ENCODE assay signal across 32 cellular contexts in the genomic region with DNA sequence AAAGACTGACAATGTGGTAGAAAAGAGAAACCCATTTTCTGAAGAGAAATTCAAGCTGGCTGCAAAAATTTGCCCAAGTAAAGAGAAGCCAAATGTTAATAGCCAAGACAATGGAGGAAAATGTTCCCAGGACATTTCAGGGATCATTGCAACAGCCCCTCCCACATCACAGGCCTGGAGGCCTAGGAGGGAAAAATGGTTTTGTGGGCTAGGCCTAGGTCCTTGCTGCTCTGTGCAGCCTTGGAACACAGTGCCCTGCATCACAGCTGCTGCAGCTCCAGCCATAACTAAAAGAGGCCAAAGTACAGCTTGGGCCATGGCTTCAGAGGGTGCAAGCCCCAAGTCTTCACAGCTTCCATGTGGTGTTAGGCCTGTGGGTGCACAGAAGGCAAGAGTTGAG.
"Had no signal": no experiment of that assay in that cellular context is flagged by ENCODE, and none has a peak within 500 bp of the region (broad histone marks: within the 10 kb centered on the region; RNA-seq: fewer than 3 reads in every experiment).

No MANE protein-coding gene starts in this region.

- H3K36me3 ChIP-seq: adrenal gland, ascending aorta, brain microvascular endothelial cell, breast epithelium, cardiac muscle cell had no signal

- H3K9me3 ChIP-seq: adrenal gland, ascending aorta had no signal

- DNase-seq: activated effector memory CD4-positive, alpha-beta T cell treated with anti-CD3 and anti-CD28 coated beads, Interleukin-2, amount 50 U/mL, for 16 hours; activated effector memory CD4-positive, alpha-beta T cell treated with Interleukin-2 at 50 U/mL for 16 hours; activated gamma-delta T cell; activated gamma-delta T cell treated with Interleukin-2 at 50 U/mL for 16 hours; activated naive CD4-positive, alpha-beta T cell; activated naive CD4-positive, alpha-beta T cell treated with anti-CD3 and anti-CD28 coated beads for 36 hours; activated naive CD4-positive, alpha-beta T cell treated with anti-CD3 and anti-CD28 coated beads, Interleukin-2, amount 10 ng/mL, durations not matched to agents 7 days and 5 days; activated naive CD4-positive, alpha-beta T cell treated with anti-CD3 and anti-CD28 coated beads, Interleukin-2, amount 50 U/mL, for 16 hours; activated naive CD4-positive, alpha-beta T cell treated with Interleukin-2 at 50 U/mL for 16 hours; activated naive CD8-positive, alpha-beta T cell treated with anti-CD3 and anti-CD28 coated beads for 36 hours; activated naive CD8-positive, alpha-beta T cell treated with anti-CD3 and anti-CD28 coated beads, Interleukin-2, amount 10 ng/mL, durations not matched to agents 7 days and 5 days; activated naive CD8-positive, alpha-beta T cell treated with anti-CD3 and anti-CD28 coated beads, Interleukin-2, amount 50 U/mL, for 24 hours; activated T-cell treated with anti-CD3 and anti-CD28 coated beads, Interleukin-2, amount 50 U/mL, for 1 hour; activated T-cell treated with anti-CD3 and anti-CD28 coated beads, Interleukin-2, amount 50 U/mL, for 24 hours; activated T-cell treated with anti-CD3 and anti-CD28 coated beads, Interleukin-2, amount 50 U/mL, for 4 hours; activated T-cell treated with anti-CD3 and anti-CD28 coated beads, Interleukin-2, amount 50 U/mL, for 48 hours; activated T-cell treated with anti-CD3 and anti-CD28 coated beads, Interleukin-2, amount 50 U/mL, for 72 hours; adrenal gland; amniotic stem cell; amygdala; body of pancreas; brain microvascular endothelial cell; caudate nucleus; central memory CD4-positive, alpha-beta T cell; cerebellar nuclear complex had no signal

- H3K27ac ChIP-seq: adrenal gland, ascending aorta, body of pancreas, brain microvascular endothelial cell, breast epithelium, cardiac muscle cell had no signal

- ATAC-seq: activated naive CD4-positive, alpha-beta T cell treated with anti-CD3 and anti-CD28 coated beads, Interleukin-2, amount 50 U/mL, for 72 hours; activated naive CD8-positive, alpha-beta T cell treated with anti-CD3 and anti-CD28 coated beads, Interleukin-2, amount 50 U/mL, for 24 hours; activated T-cell treated with anti-CD3 and anti-CD28 coated beads, Interleukin-2, amount 50 U/mL, for 4 hours; activated T-cell treated with anti-CD3 and anti-CD28 coated beads, Interleukin-2, amount 50 U/mL, for 72 hours; activated T-helper 17 cell treated with anti-CD3 and anti-CD28 coated beads, Interleukin-2, amount 50 U/mL, for 72 hours; body of pancreas had no signal

- H3K4me3 ChIP-seq: adrenal gland, ascending aorta, body of pancreas, breast epithelium, cardiac muscle cell had no signal

- FAIRE-seq: astrocyte, bronchial epithelial cell had no signal

- H3K4me1 ChIP-seq: adrenal gland, ascending aorta, body of pancreas, breast epithelium had no signal

- H3K27me3 ChIP-seq: adrenal gland, ascending aorta, body of pancreas, brain microvascular endothelial cell, breast epithelium, cardiac muscle cell had no signal
